ENCODE assay signal across 22 cellular contexts in the genomic region with DNA sequence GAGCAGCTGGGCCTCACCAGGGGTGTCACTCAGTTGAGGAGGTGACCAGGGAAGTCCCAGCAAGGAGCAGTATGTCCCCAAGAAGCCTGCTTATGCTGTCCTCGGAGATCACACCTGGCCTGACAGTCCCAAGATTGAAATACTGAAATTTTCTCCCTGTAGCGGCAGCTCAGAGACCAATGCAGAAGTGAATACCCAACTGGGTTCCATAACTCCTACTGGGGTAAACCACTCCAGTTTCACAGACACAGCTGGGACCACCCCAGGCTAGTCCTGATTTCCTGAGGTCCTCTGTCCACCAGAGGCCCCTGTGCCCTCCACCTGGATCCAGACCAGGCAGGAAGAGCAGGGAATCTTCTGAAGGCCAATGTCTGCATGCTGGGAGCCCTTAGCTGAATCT.
"Had no signal": no experiment of that assay in that cellular context is flagged by ENCODE, and none has a peak within 500 bp of the region (broad histone marks: within the 10 kb centered on the region; RNA-seq: fewer than 3 reads in every experiment).

No MANE protein-coding gene starts in this region.

- ATAC-seq: foreskin keratinocyte; gastroesophageal sphincter; heart right ventricle; left cardiac atrium; left lung; left ventricle myocardium superior; lower lobe of right lung; mucosa of descending colon; naive thymus-derived CD8-positive, alpha-beta T cell had no signal

- H3K36me3 Mint-ChIP-seq: mesothelial cell of epicardium had no signal

- H3K27me3 ChIP-seq: colonic mucosa, esophagus muscularis mucosa, foreskin keratinocyte, gastroesophageal sphincter, heart right ventricle, left lung had no signal

- H3K27ac ChIP-seq: colonic mucosa, dorsolateral prefrontal cortex, foreskin keratinocyte, gastroesophageal sphincter, left lung, lower lobe of right lung had no signal

- H3K4me3 Mint-ChIP-seq: mesothelial cell of epicardium; naive thymus-derived CD8-positive, alpha-beta T cell had no signal

- H3K4me3 ChIP-seq: colonic mucosa, dorsolateral prefrontal cortex, esophagus muscularis mucosa, gastroesophageal sphincter, heart right ventricle, left lung, lower lobe of right lung, mucosa of descending colon had no signal

- H3K36me3 ChIP-seq: colonic mucosa, esophagus muscularis mucosa, gastroesophageal sphincter, heart right ventricle, left lung, lower lobe of right lung had no signal

- H3K4me1 ChIP-seq: colonic mucosa, foreskin keratinocyte had no signal

- DNase-seq: colonic mucosa; cortex of kidney; dermis blood vessel endothelial cell; dorsolateral prefrontal cortex; effector CD4-positive, alpha-beta T cell; effector memory CD4-positive, alpha-beta T cell; foreskin keratinocyte; glutamatergic neuron; head of caudate nucleus; heart right ventricle; hippocampal formation; left cardiac atrium; left lung; left ventricle myocardium superior; lower lobe of right lung; mesenchymal stem cell; mucosa of descending colon; naive B cell; naive thymus-derived CD8-positive, alpha-beta T cell had no signal

- H3K9me3 ChIP-seq: colonic mucosa, esophagus muscularis mucosa, gastroesophageal sphincter, left lung, lower lobe of right lung, mucosa of descending colon had no signal

- H3K27ac Mint-ChIP-seq: mesothelial cell of epicardium, naive B cell had no signal
